ENCODE assay signal across 18 cellular contexts in the genomic region with DNA sequence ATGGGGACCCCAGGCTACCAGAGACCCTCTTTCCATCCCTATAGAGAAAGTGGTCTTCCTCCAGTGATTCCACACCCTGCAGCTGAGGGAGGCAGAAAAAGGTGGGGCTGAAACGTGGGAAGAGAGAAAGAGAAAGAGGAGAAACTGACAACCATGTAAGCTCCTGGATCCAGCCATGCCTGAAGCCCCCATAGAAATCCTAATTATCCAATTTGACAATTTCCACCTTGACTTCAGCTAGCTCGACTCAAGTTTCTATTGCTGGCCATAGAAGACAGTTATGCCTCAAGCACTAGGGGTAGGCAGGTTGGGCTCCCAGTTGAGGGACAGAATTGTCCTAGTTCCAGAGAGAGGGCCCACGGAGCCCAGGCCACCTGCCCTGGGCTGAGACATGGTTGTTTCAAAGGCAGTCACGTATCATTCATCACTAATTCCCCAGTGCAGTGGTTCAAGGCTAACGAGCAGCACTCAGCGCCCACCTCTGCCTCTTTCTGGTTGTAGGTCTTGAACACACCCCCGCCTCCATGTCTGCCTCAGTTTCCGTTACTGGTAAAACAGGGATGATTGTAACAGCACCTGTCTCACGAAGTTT. TPM values are rescaled to one million over a fixed set of nuclear protein-coding genes. Genes with fewer than 3 reads are reported as not detected.
DNase-seq lines count a peak whose midpoint lies in the region; TF ChIP-seq lines count a peak whose summit lies in the region.
"Had no signal": no experiment of that assay in that cellular context is flagged by ENCODE, and none has a peak within 500 bp of the region (broad histone marks: within the 10 kb centered on the region; RNA-seq: fewer than 3 reads in every experiment).

No MANE protein-coding gene starts in this region.

- H3K9me3 Mint-ChIP-seq in T-helper 2 cell treated with Interferon-gamma antibody and Interleukin-4, amounts not matched to agents 5 μg/mL and 100 μg/mL, for 36 hours = peaks cover 21% of the 10 kb centered on the region
- H3K9me3 Mint-ChIP-seq in IgD-negative memory B cell = no peaks in the 10 kb centered on the region
- H3K9me3 Mint-ChIP-seq in activated naive CD8-positive, alpha-beta T cell treated with anti-CD3 and anti-CD28 coated beads for 36 hours = peaks cover 9% of the 10 kb centered on the region

- no peak overlapping the region for H3K27ac ChIP-seq in sigmoid colon
- H3K27ac ChIP-seq in colonic mucosa = no peak overlapping the region
- H3K27ac ChIP-seq: lower lobe of right lung had no signal

- no peak for TF ChIP-seq CTCF in sigmoid colon (IDR thresholded peaks at IDR 0.05)
- no peak for TF ChIP-seq CTCF in colonic mucosa (IDR thresholded peaks at IDR 0.05)

- no peak overlapping the region for H3K9ac ChIP-seq in colonic mucosa (ENCODE audit: low read depth in 2 of 2, low read length in 2 of 2)

- H3K4me3 ChIP-seq in sigmoid colon (no peak overlapping the region), colonic mucosa (no peak overlapping the region)
- H3K4me3 ChIP-seq: lower lobe of right lung had no signal

- TF ChIP-seq POLR2A in sigmoid colon (IDR thresholded peaks at IDR 0.05) = no peak

- TF ChIP-seq EP300 in sigmoid colon (IDR thresholded peaks at IDR 0.05) = no peak

- H3K36me3 Mint-ChIP-seq in T-helper 2 cell treated with Interferon-gamma antibody and Interleukin-4, amounts not matched to agents 5 μg/mL and 100 μg/mL, for 36 hours (ENCODE audit: low read depth) = peaks cover 54% of the 10 kb centered on the region
- H3K36me3 Mint-ChIP-seq in IgD-negative memory B cell = peaks cover 10% of the 10 kb centered on the region
- peaks cover 24% of the 10 kb centered on the region for H3K36me3 Mint-ChIP-seq in activated naive CD8-positive, alpha-beta T cell treated with anti-CD3 and anti-CD28 coated beads for 36 hours

- DNase-seq in T-helper 2 cell treated with Interferon-gamma antibody and Interleukin-4, amounts not matched to agents 5 μg/mL and 100 μg/mL, for 36 hours (ENCODE audit: low spot score) = no peak
- DNase-seq in T-helper 2 cell = no peak
- no peak for DNase-seq in activated naive CD8-positive, alpha-beta T cell treated with anti-CD3 and anti-CD28 coated beads for 36 hours
- DNase-seq in sigmoid colon = peak; percentile 39
- no peak for DNase-seq in kidney glomerular epithelial cell (lab: John Stamatoyannopoulos, UW)
- no peak for DNase-seq in colonic mucosa
- DNase-seq in stimulated activated CD4-positive, alpha-beta T cell treated with anti-CD3 and anti-CD28 coated beads, Interleukin-4, amount 100 ng/mL, for 24 hours = no peak
- DNase-seq: 8988T, anterior cingulate cortex, lower lobe of right lung, NCI-H1105 treated with DMSO at 0.1 percent for 48 hours, occipital lobe, small intestine had no signal

- H3K4me1 ChIP-seq in sigmoid colon (no peaks in the 10 kb centered on the region), colonic mucosa (no peaks in the 10 kb centered on the region)

- H3K4me3 Mint-ChIP-seq in T-helper 2 cell treated with Interferon-gamma antibody and Interleukin-4, amounts not matched to agents 5 μg/mL and 100 μg/mL, for 36 hours = peak overlapping the region; percentile 21
- H3K4me3 Mint-ChIP-seq in IgD-negative memory B cell = peak overlapping the region; percentile 63 to 90 (median 81)
- no peak overlapping the region for H3K4me3 Mint-ChIP-seq in activated naive CD8-positive, alpha-beta T cell treated with anti-CD3 and anti-CD28 coated beads for 36 hours

- H3K9me3 ChIP-seq in sigmoid colon = peaks cover 0 to 6% (median 0%) of the 10 kb centered on the region in 4 donors
- H3K9me3 ChIP-seq in colonic mucosa = no peaks in the 10 kb centered on the region
- H3K9me3 ChIP-seq: lower lobe of right lung had no signal

- peaks cover 30% of the 10 kb centered on the region for H3K4me1 Mint-ChIP-seq in T-helper 2 cell treated with Interferon-gamma antibody and Interleukin-4, amounts not matched to agents 5 μg/mL and 100 μg/mL, for 36 hours (ENCODE audit: low read depth)
- peaks cover 25 to 36% (median 32%) of the 10 kb centered on the region in 3 donors for H3K4me1 Mint-ChIP-seq in IgD-negative memory B cell
- H3K4me1 Mint-ChIP-seq in activated naive CD8-positive, alpha-beta T cell treated with anti-CD3 and anti-CD28 coated beads for 36 hours = peaks cover 20% of the 10 kb centered on the region

- peaks cover 2% of the 10 kb centered on the region for H3K27me3 Mint-ChIP-seq in T-helper 2 cell treated with Interferon-gamma antibody and Interleukin-4, amounts not matched to agents 5 μg/mL and 100 μg/mL, for 36 hours (ENCODE audit: low read depth)
- no peaks in the 10 kb centered on the region for H3K27me3 Mint-ChIP-seq in IgD-negative memory B cell
- no peaks in the 10 kb centered on the region for H3K27me3 Mint-ChIP-seq in activated naive CD8-positive, alpha-beta T cell treated with anti-CD3 and anti-CD28 coated beads for 36 hours

- intact Hi-C loops in sigmoid colon (cut with DNase I) = no loop called here
- intact Hi-C loops in colonic mucosa (cut with DNase I) = no loop called here

- H3K36me3 ChIP-seq in sigmoid colon = no peaks in the 10 kb centered on the region
- H3K36me3 ChIP-seq in colonic mucosa = no peaks in the 10 kb centered on the region
- H3K36me3 ChIP-seq: lower lobe of right lung had no signal

- H3K27ac Mint-ChIP-seq in T-helper 2 cell treated with Interferon-gamma antibody and Interleukin-4, amounts not matched to agents 5 μg/mL and 100 μg/mL, for 36 hours = peak overlapping the region; percentile 83
- peak overlapping the region; percentile 89 to 93 (median 91) for H3K27ac Mint-ChIP-seq in IgD-negative memory B cell
- peak overlapping the region; percentile 65 for H3K27ac Mint-ChIP-seq in activated naive CD8-positive, alpha-beta T cell treated with anti-CD3 and anti-CD28 coated beads for 36 hours

- H3K27me3 ChIP-seq in sigmoid colon = no peaks in the 10 kb centered on the region
- H3K27me3 ChIP-seq in colonic mucosa = no peaks in the 10 kb centered on the region

- WGBS in sigmoid colon, 2 donors = 77 to 83% methylated on average over 9 of the region's 9 CpGs

RNA-seq across cellular contexts. Expression of a gene that starts 39.8 kb away (rescaled TPM):
- 50.1 TPM for polyA plus RNA-seq in IgD-negative memory B cell
- 10 to 100 TPM; 29.4 to 30.5 TPM for total RNA-seq in activated naive CD8-positive, alpha-beta T cell treated with anti-CD3 and anti-CD28 coated beads for 36 hours
- 10 to 100 TPM; 20.8 to 30.6 (median 29.3) TPM for total RNA-seq in sigmoid colon
- 10 to 100 TPM; 11.8 to 24.0 (median 21.0) TPM for polyA plus RNA-seq in sigmoid colon
- 10 to 100 TPM; 17.4 to 21.6 TPM for total RNA-seq in colonic mucosa

RNA-seq across cellular contexts. Expression of a gene that starts 44.5 kb away (rescaled TPM):
- polyA plus RNA-seq in IgD-negative memory B cell = 206 TPM
- total RNA-seq in activated naive CD8-positive, alpha-beta T cell treated with anti-CD3 and anti-CD28 coated beads for 36 hours = 10 to 100 TPM; 12.5 to 13.3 TPM
- 1 to 10 TPM in 1 of 4 donors, under 1 TPM in 3; 0.28 to 1.8 (median 0.75) TPM for total RNA-seq in sigmoid colon
- 10 to 100 TPM in 1 of 3 donors, under 1 TPM in 1, not detected in 1; 0.92 to 15.0 TPM for polyA plus RNA-seq in sigmoid colon
- 1 to 10 TPM; 1.3 TPM for total RNA-seq in colonic mucosa
- total RNA-seq: Calu3, fibroblast of lung, NCI-H460, temporal lobe had no signal
- polyA plus RNA-seq: fibroblast of lung had no signal

Comparison
In these comparisons a context has a peak if more than half of its experiments do, and no peak if none do; other contexts are left out.
1. RNA of a gene that starts 44.5 kb away (total RNA-seq): 12.5 to 13.3 TPM in activated naive CD8-positive, alpha-beta T cell treated with anti-CD3 and anti-CD28 coated beads for 36 hours; 1.3 TPM in colonic mucosa and 0.28 to 1.8 TPM in sigmoid colon; every median in the first group is over 4 times any median in the second.
2. Peak in every context shown above with its lines, with median percentiles within 50 percentile points of each other: H3K27ac Mint-ChIP-seq.